ENCODE assay signal across 1 cellular context in the genomic region with DNA sequence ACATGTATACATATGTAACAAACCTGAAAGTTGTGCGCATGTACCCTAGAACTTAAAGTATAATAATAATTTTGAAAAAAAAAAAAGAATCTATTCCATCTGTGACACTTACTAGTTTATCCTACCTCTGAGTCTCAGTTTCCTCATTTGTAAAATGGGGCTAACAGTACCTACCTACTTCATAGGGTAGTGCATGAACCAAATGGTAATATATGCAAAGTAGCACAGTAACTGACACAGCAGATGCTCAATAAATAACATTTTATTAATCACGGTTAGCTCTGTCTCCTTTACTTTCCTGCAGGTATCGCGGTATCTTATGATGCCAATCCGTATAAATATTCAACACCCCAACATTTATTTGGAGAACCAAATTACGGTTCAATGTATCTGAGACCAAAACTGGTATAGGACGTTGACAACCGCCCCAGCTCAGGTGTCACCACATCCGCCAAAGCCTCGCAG.
TF ChIP-seq lines count a peak whose summit lies in the region.

No MANE protein-coding gene starts in this region.

TF ChIP-seq in H1, 55 proteins besides CTCF, POLR2A, EP300 and RAD21 (continued from another document):
- TF ChIP-seq, protein P1, sequence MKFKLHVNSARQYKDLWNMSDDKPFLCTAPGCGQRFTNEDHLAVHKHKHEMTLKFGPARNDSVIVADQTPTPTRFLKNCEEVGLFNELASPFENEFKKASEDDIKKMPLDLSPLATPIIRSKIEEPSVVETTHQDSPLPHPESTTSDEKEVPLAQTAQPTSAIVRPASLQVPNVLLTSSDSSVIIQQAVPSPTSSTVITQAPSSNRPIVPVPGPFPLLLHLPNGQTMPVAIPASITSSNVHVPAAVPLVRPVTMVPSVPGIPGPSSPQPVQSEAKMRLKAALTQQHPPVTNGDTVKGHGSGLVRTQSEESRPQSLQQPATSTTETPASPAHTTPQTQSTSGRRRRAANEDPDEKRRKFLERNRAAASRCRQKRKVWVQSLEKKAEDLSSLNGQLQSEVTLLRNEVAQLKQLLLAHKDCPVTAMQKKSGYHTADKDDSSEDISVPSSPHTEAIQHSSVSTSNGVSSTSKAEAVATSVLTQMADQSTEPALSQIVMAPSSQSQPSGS (IDR thresholded peaks at IDR 0.05; ENCODE audit: low read length): peak; percentile 5; the same call in 1 of the 2 replicates
- TF ChIP-seq SIN3A (conservative IDR thresholded peaks at IDR 0.05 in 1 of 2, IDR thresholded peaks at IDR 0.05 in 1 of 2; ENCODE audit: low read depth in 1 of 2, low read length in 2 of 2) (0 out of 4 replicates have a peak, but pooled peaks of 1 of the 2 experiments have one; percentile 79), USF2 (IDR thresholded peaks at IDR 0.05; ENCODE audit: low read length) (no peak), CTBP2 (IDR thresholded peaks at IDR 0.05; ENCODE audit: borderline replicate concordance, insufficient read depth, insufficient read length, low read length) (no peak)
